Comparison of ENCODE assay signal across 1 cellular context in genomic region chr6:38133932-38134703, GRCh38.
TF ChIP-seq lines count a peak whose summit lies in the region.

No MANE protein-coding gene starts in this region.

TF ChIP-seq in Ishikawa, 13 proteins besides CTCF, POLR2A, EP300 and RAD21 (continued from another document):
- TF ChIP-seq, protein P1, sequence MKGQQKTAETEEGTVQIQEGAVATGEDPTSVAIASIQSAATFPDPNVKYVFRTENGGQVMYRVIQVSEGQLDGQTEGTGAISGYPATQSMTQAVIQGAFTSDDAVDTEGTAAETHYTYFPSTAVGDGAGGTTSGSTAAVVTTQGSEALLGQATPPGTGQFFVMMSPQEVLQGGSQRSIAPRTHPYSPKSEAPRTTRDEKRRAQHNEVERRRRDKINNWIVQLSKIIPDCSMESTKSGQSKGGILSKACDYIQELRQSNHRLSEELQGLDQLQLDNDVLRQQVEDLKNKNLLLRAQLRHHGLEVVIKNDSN (IDR thresholded peaks at IDR 0.05) = no peak
- TF ChIP-seq ZBTB7A (IDR thresholded peaks at IDR 0.05; ENCODE audit: low read depth) (no peak), TEAD4 (IDR thresholded peaks at IDR 0.05) (no peak), TCF12 (IDR thresholded peaks at IDR 0.05; ENCODE audit: low read depth) (no peak)
